In genomic region chr9:34620061-34620994, GRCh38 we compare ENCODE assay signal across 8 cellular contexts. TPM values are rescaled to one million over a fixed set of nuclear protein-coding genes. Genes with fewer than 3 reads are reported as not detected.
DNase-seq lines count a peak whose midpoint lies in the region; ATAC-seq and TF ChIP-seq lines count a peak whose summit lies in the region.

Gene DCTN3, minus strand, starts transcription at chr9:34620495. Its CDS starts 31 bp downstream, at chr9:34620464.

- H3K79me2 ChIP-seq in SU-DHL-6 (ENCODE audit: insufficient read depth, low read length) (no peaks in the 10 kb centered on the region; the same call in 1 of the 2 replicates), trophoblast cell (ENCODE audit: control insufficient read depth, insufficient read depth, low read length, poor library complexity) (peaks cover 2% of the 10 kb centered on the region)

- no peak within 1 kb of the TSS for H3K18ac ChIP-seq in trophoblast cell (ENCODE audit: low read length)

- H2AK5ac ChIP-seq in trophoblast cell (ENCODE audit: low read length) = no peak within 1 kb of the TSS

- H3K4me2 ChIP-seq in SU-DHL-6 (ENCODE audit: low read depth, low read length, poor library complexity, severe bottlenecking) (peak within 1 kb of the TSS; percentile 82), trophoblast cell (ENCODE audit: low read length) (peak within 1 kb of the TSS; percentile 90)

- H3K4me1 Mint-ChIP-seq in activated naive CD8-positive, alpha-beta T cell treated with anti-CD3 and anti-CD28 coated beads, Interleukin-2, amount 10 ng/mL, durations not matched to agents 7 days and 5 days = peaks cover 20% of the 10 kb centered on the region

- H3K9me3 ChIP-seq in SU-DHL-6 (ENCODE audit: insufficient read depth, low read length) = no peaks in the 10 kb centered on the region
- H3K9me3 ChIP-seq in cardiac muscle cell (ENCODE audit: low read depth) = no peaks in the 10 kb centered on the region
- peaks cover 10% of the 10 kb centered on the region for H3K9me3 ChIP-seq in trophoblast cell (ENCODE audit: insufficient read depth, low read depth, low read length)
- H3K9me3 ChIP-seq in transverse colon = no peaks in the 10 kb centered on the region

- H3K27ac Mint-ChIP-seq in activated naive CD8-positive, alpha-beta T cell treated with anti-CD3 and anti-CD28 coated beads, Interleukin-2, amount 10 ng/mL, durations not matched to agents 7 days and 5 days = peak within 1 kb of the TSS; percentile 83

- TF ChIP-seq POLR2A in transverse colon (IDR thresholded peaks at IDR 0.05) = peak; percentile 65

- no peaks in the 10 kb centered on the region for H4K20me1 ChIP-seq in SU-DHL-6 (ENCODE audit: low read depth, low read length)

- no peak within 1 kb of the TSS for H2BK5ac ChIP-seq in trophoblast cell (ENCODE audit: low read depth, low read length, poor library complexity)

- H4K12ac ChIP-seq in trophoblast cell (ENCODE audit: low read depth, low read length) = peak within 1 kb of the TSS; percentile 27

- peak within 1 kb of the TSS; percentile 94 for H3K4me3 Mint-ChIP-seq in activated naive CD8-positive, alpha-beta T cell treated with anti-CD3 and anti-CD28 coated beads, Interleukin-2, amount 10 ng/mL, durations not matched to agents 7 days and 5 days

- peak within 1 kb of the TSS; percentile 55 for H3K14ac ChIP-seq in trophoblast cell (ENCODE audit: low read length)

- H3K4me3 ChIP-seq in SU-DHL-6 (ENCODE audit: insufficient read depth, low read length, poor library complexity, severe bottlenecking) (peak within 1 kb of the TSS; percentile 75), cardiac muscle cell (peak within 1 kb of the TSS; percentile 85), trophoblast cell (ENCODE audit: low read depth, low read length) (peak within 1 kb of the TSS; percentile 86), transverse colon (peak within 1 kb of the TSS; percentile 61 to 83 (median 64))

- H2BK12ac ChIP-seq in trophoblast cell (ENCODE audit: low read length) = no peak within 1 kb of the TSS

- peak within 1 kb of the TSS; percentile 96 for H4K8ac ChIP-seq in trophoblast cell (ENCODE audit: low read depth, low read length)

- TF ChIP-seq EP300 in transverse colon (IDR thresholded peaks at IDR 0.05; ENCODE audit: low read depth) = no peak

- H3K36me3 ChIP-seq in SU-DHL-6 (ENCODE audit: low read length) = no peaks in the 10 kb centered on the region
- peaks cover 12% of the 10 kb centered on the region for H3K36me3 ChIP-seq in cardiac muscle cell
- H3K36me3 ChIP-seq in trophoblast cell (ENCODE audit: control insufficient read depth in 1 of 2, insufficient read depth in 2 of 2, low read length in 2 of 2) = peaks cover 2 to 11% of the 10 kb centered on the region in 2 experiments
- H3K36me3 ChIP-seq in transverse colon = peaks cover 0 to 19% (median 8%) of the 10 kb centered on the region in 4 donors

- peaks cover 10% of the 10 kb centered on the region for H3K36me3 Mint-ChIP-seq in activated naive CD8-positive, alpha-beta T cell treated with anti-CD3 and anti-CD28 coated beads, Interleukin-2, amount 10 ng/mL, durations not matched to agents 7 days and 5 days

- H3K27me3 ChIP-seq in SU-DHL-6 (ENCODE audit: low read length) (no peaks in the 10 kb centered on the region), cardiac muscle cell (peaks cover 22% of the 10 kb centered on the region), trophoblast cell (ENCODE audit: insufficient read depth, low read length) (peaks cover 20% of the 10 kb centered on the region), transverse colon (peaks cover 37% of the 10 kb centered on the region)

- H3K23ac ChIP-seq in trophoblast cell (ENCODE audit: low read length) = no peak within 1 kb of the TSS

- peak; percentile 99 for ATAC-seq in HG02623 (IDR thresholded peaks at IDR 0.05; ENCODE audit: unreplicated experiment)
- ATAC-seq in activated naive CD8-positive, alpha-beta T cell treated with anti-CD3 and anti-CD28 coated beads, Interleukin-2, amount 10 ng/mL, durations not matched to agents 7 days and 5 days (ENCODE audit: low read depth) = peak; percentile 98

- no peak within 1 kb of the TSS for H2BK120ac ChIP-seq in trophoblast cell (ENCODE audit: insufficient read depth, low read length, poor library complexity)

- H3K9ac ChIP-seq in SU-DHL-6 (ENCODE audit: low read length) (peak within 1 kb of the TSS; percentile 80), trophoblast cell (ENCODE audit: low read length) (peak within 1 kb of the TSS; percentile 73)

- intact Hi-C loops in transverse colon (cut with DNase I; ENCODE audit: low total_unique reads) = no loop called here

- H4K91ac ChIP-seq in trophoblast cell (ENCODE audit: low read depth, low read length) = peak within 1 kb of the TSS; percentile 42

- H3K9me3 Mint-ChIP-seq in activated naive CD8-positive, alpha-beta T cell treated with anti-CD3 and anti-CD28 coated beads, Interleukin-2, amount 10 ng/mL, durations not matched to agents 7 days and 5 days = no peaks in the 10 kb centered on the region

- DNase-seq in GM10266 (ENCODE audit: extremely low spot score) (peak; percentile 98), NCI-H1105 (lab: John Stamatoyannopoulos, UW) (peak; percentile 95), cardiac muscle cell (ENCODE audit: low read depth in 1 of 2, low spot score in 1 of 2) (peak; percentile 97), trophoblast cell (peak; percentile 97), transverse colon (peak; percentile 94)
- peak; percentile 83 for DNase-seq in activated naive CD8-positive, alpha-beta T cell treated with anti-CD3 and anti-CD28 coated beads, Interleukin-2, amount 10 ng/mL, durations not matched to agents 7 days and 5 days

- no peaks in the 10 kb centered on the region for H3K9me2 ChIP-seq in SU-DHL-6 (replicated peaks; ENCODE audit: insufficient read depth, low read length)

- no peak within 1 kb of the TSS for H3K4ac ChIP-seq in trophoblast cell (ENCODE audit: low read depth, low read length)

- no peak for TF ChIP-seq CTCF in GM10266 (IDR thresholded peaks at IDR 0.05; ENCODE audit: control insufficient read depth, insufficient read depth, low read depth, missing control alignments)
- no peak for TF ChIP-seq CTCF in SU-DHL-6 (IDR thresholded peaks at IDR 0.05; ENCODE audit: insufficient read depth, low read length, poor library complexity, severe bottlenecking)
- TF ChIP-seq CTCF in cardiac muscle cell (IDR thresholded peaks at IDR 0.05; ENCODE audit: low read depth, low read length) = no peak
- no peak for TF ChIP-seq CTCF in transverse colon (IDR thresholded peaks at IDR 0.05)

- POLR2A ChIA-PET in activated naive CD8-positive, alpha-beta T cell treated with anti-CD3 and anti-CD28 coated beads, Interleukin-2, amount 10 ng/mL, durations not matched to agents 7 days and 5 days (lab: Charles Lee) = interaction anchor here (0.5 to 2.2 kb wide), 11 partner anchors 9 to 451 kb away, joined by 3 to 42 read pairs (median 4); partner anchors contain the start of genes ARID3C, GALT, RPP25L and SIGMAR1

- in situ Hi-C loops in transverse colon (cut with MboI; ENCODE audit: low pct_ligation_motif_present in 1 of 4, low pct_unique_long_range_greater_than_20kb in 1 of 4, low sequenced_read_pairs in 3 of 4) = no loop called here

- H3F3A ChIP-seq in SU-DHL-6 (ENCODE audit: insufficient read depth) = no peaks in the 10 kb centered on the region

- H3K4me1 ChIP-seq in cardiac muscle cell (ENCODE audit: low read depth) (peaks cover 3% of the 10 kb centered on the region), trophoblast cell (ENCODE audit: control insufficient read depth in 1 of 2, insufficient read depth in 2 of 2, low read length in 2 of 2) (peaks cover 7 to 8% of the 10 kb centered on the region in 2 experiments), transverse colon (peaks cover 0 to 16% (median 13%) of the 10 kb centered on the region in 4 donors)

- no peak within 1 kb of the TSS for H3K27ac ChIP-seq in SU-DHL-6 (ENCODE audit: low read depth, low read length)
- H3K27ac ChIP-seq in cardiac muscle cell = no peak within 1 kb of the TSS
- H3K27ac ChIP-seq in trophoblast cell (ENCODE audit: low read depth, low read length) = no peak within 1 kb of the TSS
- H3K27ac ChIP-seq in transverse colon = peak within 1 kb of the TSS; percentile 34 to 68 (median 58)

- H2AFZ ChIP-seq in SU-DHL-6 (ENCODE audit: low read depth, low read length, severe bottlenecking) (peak within 1 kb of the TSS; percentile 91), trophoblast cell (ENCODE audit: insufficient read depth, low read length, poor library complexity) (peak within 1 kb of the TSS; percentile 85)

- peaks cover 3% of the 10 kb centered on the region for H3K79me1 ChIP-seq in trophoblast cell (ENCODE audit: low read length)

- no CpG with 5 or more reads among the region's 43 CpGs for WGBS in trophoblast cell (ENCODE audit: extremely low coverage, insufficient coverage, insufficient read length)
- WGBS in transverse colon (ENCODE audit: low coverage in 1 of 2), 2 donors = 1 to 5% methylated on average over 11 to 34 of the region's 43 CpGs

- peaks cover 31% of the 10 kb centered on the region for H3K27me3 Mint-ChIP-seq in activated naive CD8-positive, alpha-beta T cell treated with anti-CD3 and anti-CD28 coated beads, Interleukin-2, amount 10 ng/mL, durations not matched to agents 7 days and 5 days

RNA-seq across cellular contexts. Expression of gene DCTN3, which starts in this region (rescaled TPM):
- 100 to 1,000 TPM; 121 to 122 TPM for total RNA-seq in activated naive CD8-positive, alpha-beta T cell treated with anti-CD3 and anti-CD28 coated beads, Interleukin-2, amount 10 ng/mL, durations not matched to agents 7 days and 5 days
- 79.8 and 82.7 TPM in 2 replicates for total RNA-seq in cardiac muscle cell
- 172 and 180 TPM in 2 replicates for polyA plus RNA-seq in cardiac muscle cell
- 43.3 and 44.9 TPM in 2 replicates for polyA plus RNA-seq in trophoblast cell (2013)
- total RNA-seq in transverse colon = 10 to 100 TPM; 41.6 to 78.9 (median 54.0) TPM

Comparison
In these comparisons a context has a peak if more than half of its experiments do, and no peak if none do; other contexts are left out.
1. H3K27ac ChIP-seq: peak in transverse colon (4 of 4); none in SU-DHL-6 (single experiment), cardiac muscle cell (single experiment) and trophoblast cell (single experiment).
2. Peak in every context shown above with its lines, with median percentiles within 50 percentile points of each other: DNase-seq and H3K4me3 ChIP-seq.